8 cellular contexts compared by ENCODE assay signal in the genomic region with DNA sequence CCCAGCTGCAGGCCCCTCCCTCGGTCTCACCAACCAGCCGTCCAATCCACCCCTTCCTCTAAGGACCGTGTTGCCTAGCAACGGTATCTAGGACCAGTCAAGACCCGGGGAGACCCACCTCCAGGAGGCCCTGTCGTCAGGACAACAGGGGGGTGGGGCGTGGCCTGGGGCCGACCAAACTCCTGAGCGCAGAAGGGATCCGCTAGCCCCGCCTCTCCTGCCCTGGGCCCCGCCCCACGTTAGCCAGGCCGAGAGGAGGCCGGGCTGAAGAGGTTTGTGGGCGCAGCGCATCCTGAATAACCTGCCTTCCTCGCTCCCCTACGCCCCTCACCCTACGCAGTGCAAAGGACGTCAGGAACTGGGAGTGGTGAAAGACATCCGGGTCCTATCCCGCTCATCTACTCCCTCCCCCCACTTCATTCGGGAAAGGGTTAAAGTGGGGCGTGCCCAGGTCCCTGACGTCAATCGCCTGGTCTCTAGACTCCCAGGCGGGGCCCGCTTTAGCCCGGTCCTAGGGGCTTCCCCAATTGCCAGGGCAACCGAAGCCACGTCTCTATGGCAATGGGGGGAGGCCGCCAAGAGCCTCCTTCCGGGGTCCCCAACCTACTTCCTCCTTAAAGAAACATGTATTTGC. TPM values are rescaled to one million over a fixed set of nuclear protein-coding genes. Genes with fewer than 3 reads are reported as not detected.
DNase-seq lines count a peak whose midpoint lies in the region; ATAC-seq and TF ChIP-seq lines count a peak whose summit lies in the region.

No MANE protein-coding gene starts in this region.

- DNase-seq in NCI-H2081 (lab: John Stamatoyannopoulos, UW) = peak; percentile 71 to 81
- DNase-seq in NCI-H2081 treated with DMSO at 0.1 percent for 48 hours (lab: John Stamatoyannopoulos, UW) = no peak
- DNase-seq in NCI-H748 (lab: John Stamatoyannopoulos, UW; ENCODE audit: unreplicated experiment) = peak; percentile 100
- peak; percentile 92 for DNase-seq in activated T-helper 1 cell treated with anti-CD3 and anti-CD28 coated beads, Interleukin-12 subunit alpha, Interleukin-12 subunit beta, Interleukin-2, Interleukin-4 antibody, amounts not matched to agents 30 ng/mL and 10 ng/mL and 1 ng/mL, durations not matched to agents 14 hours and 24 hours and 36 hours (ENCODE audit: low spot score)
- DNase-seq in fibroblast of peridontal ligament (ENCODE audit: extremely low read depth) = peak; percentile 78
- peak; percentile 93 for DNase-seq in natural killer cell

- peaks cover 5% of the 10 kb centered on the region for H3K36me3 Mint-ChIP-seq in activated T-helper 1 cell treated with anti-CD3 and anti-CD28 coated beads, Interleukin-12 subunit alpha, Interleukin-12 subunit beta, Interleukin-2, Interleukin-4 antibody, amounts not matched to agents 30 ng/mL and 10 ng/mL and 1 ng/mL, durations not matched to agents 14 hours and 24 hours and 36 hours (ENCODE audit: low read depth)
- H3K36me3 Mint-ChIP-seq in natural killer cell = no peaks in the 10 kb centered on the region
- no peaks in the 10 kb centered on the region for H3K36me3 Mint-ChIP-seq in stimulated activated memory B cell treated with anti-CD40 and anti-IgM and Interleukin-4, amounts not matched to agents 10 μg/mL and 1 μg/mL and 100 μg/mL, for 72 hours

- H3K4me1 Mint-ChIP-seq in activated T-helper 1 cell treated with anti-CD3 and anti-CD28 coated beads, Interleukin-12 subunit alpha, Interleukin-12 subunit beta, Interleukin-2, Interleukin-4 antibody, amounts not matched to agents 30 ng/mL and 10 ng/mL and 1 ng/mL, durations not matched to agents 14 hours and 24 hours and 36 hours (ENCODE audit: low read depth) = peaks cover 24% of the 10 kb centered on the region
- H3K4me1 Mint-ChIP-seq in natural killer cell = peaks cover 27 to 34% of the 10 kb centered on the region in 2 donors
- H3K4me1 Mint-ChIP-seq in stimulated activated memory B cell treated with anti-CD40 and anti-IgM and Interleukin-4, amounts not matched to agents 10 μg/mL and 1 μg/mL and 100 μg/mL, for 72 hours = peaks cover 39% of the 10 kb centered on the region

- peak; percentile 80 for ATAC-seq in HG03045 (IDR thresholded peaks at IDR 0.05; ENCODE audit: unreplicated experiment)
- peak; percentile 79 to 91 (median 80) for ATAC-seq in natural killer cell
- ATAC-seq in stimulated activated memory B cell treated with anti-CD40 and anti-IgM and Interleukin-4, amounts not matched to agents 10 μg/mL and 1 μg/mL and 100 μg/mL, for 72 hours = peak; percentile 95

- no peaks in the 10 kb centered on the region for H3K9me3 Mint-ChIP-seq in activated T-helper 1 cell treated with anti-CD3 and anti-CD28 coated beads, Interleukin-12 subunit alpha, Interleukin-12 subunit beta, Interleukin-2, Interleukin-4 antibody, amounts not matched to agents 30 ng/mL and 10 ng/mL and 1 ng/mL, durations not matched to agents 14 hours and 24 hours and 36 hours
- H3K9me3 Mint-ChIP-seq in natural killer cell = no peaks in the 10 kb centered on the region
- no peaks in the 10 kb centered on the region for H3K9me3 Mint-ChIP-seq in stimulated activated memory B cell treated with anti-CD40 and anti-IgM and Interleukin-4, amounts not matched to agents 10 μg/mL and 1 μg/mL and 100 μg/mL, for 72 hours

- peaks cover 2% of the 10 kb centered on the region for H3K27me3 Mint-ChIP-seq in activated T-helper 1 cell treated with anti-CD3 and anti-CD28 coated beads, Interleukin-12 subunit alpha, Interleukin-12 subunit beta, Interleukin-2, Interleukin-4 antibody, amounts not matched to agents 30 ng/mL and 10 ng/mL and 1 ng/mL, durations not matched to agents 14 hours and 24 hours and 36 hours (ENCODE audit: insufficient read depth)
- no peaks in the 10 kb centered on the region for H3K27me3 Mint-ChIP-seq in natural killer cell (ENCODE audit: low read depth in 2 of 2)
- H3K27me3 Mint-ChIP-seq in stimulated activated memory B cell treated with anti-CD40 and anti-IgM and Interleukin-4, amounts not matched to agents 10 μg/mL and 1 μg/mL and 100 μg/mL, for 72 hours = no peaks in the 10 kb centered on the region

- H3K27ac Mint-ChIP-seq in activated T-helper 1 cell treated with anti-CD3 and anti-CD28 coated beads, Interleukin-12 subunit alpha, Interleukin-12 subunit beta, Interleukin-2, Interleukin-4 antibody, amounts not matched to agents 30 ng/mL and 10 ng/mL and 1 ng/mL, durations not matched to agents 14 hours and 24 hours and 36 hours = peak overlapping the region; percentile 86
- H3K27ac Mint-ChIP-seq in natural killer cell = peak overlapping the region; percentile 93 to 95
- peak overlapping the region; percentile 79 for H3K27ac Mint-ChIP-seq in stimulated activated memory B cell treated with anti-CD40 and anti-IgM and Interleukin-4, amounts not matched to agents 10 μg/mL and 1 μg/mL and 100 μg/mL, for 72 hours

- intact Hi-C loops in activated T-helper 1 cell treated with anti-CD3 and anti-CD28 coated beads, Interleukin-12 subunit alpha, Interleukin-12 subunit beta, Interleukin-2, Interleukin-4 antibody, amounts not matched to agents 30 ng/mL and 10 ng/mL and 1 ng/mL, durations not matched to agents 14 hours and 24 hours and 36 hours (cut with micrococcal nuclease) = loop anchor here (1.0 to 2.0 kb wide), 4 partner anchors 9 to 34 kb away; partner anchors contain the start of genes ACADVL, DLG4, DVL2 and PHF23
- intact Hi-C loops in natural killer cell (cut with micrococcal nuclease) = loop anchor here (1.0 to 2.0 kb wide), 3 partner anchors 9 to 102 kb away; partner anchors contain the start of genes EIF5A and ELP5

- no peak for TF ChIP-seq CTCF in natural killer cell (IDR thresholded peaks at IDR 0.05)

- peak overlapping the region; percentile 85 for H3K4me3 Mint-ChIP-seq in activated T-helper 1 cell treated with anti-CD3 and anti-CD28 coated beads, Interleukin-12 subunit alpha, Interleukin-12 subunit beta, Interleukin-2, Interleukin-4 antibody, amounts not matched to agents 30 ng/mL and 10 ng/mL and 1 ng/mL, durations not matched to agents 14 hours and 24 hours and 36 hours
- peak overlapping the region; percentile 93 for H3K4me3 Mint-ChIP-seq in natural killer cell
- peak overlapping the region; percentile 78 for H3K4me3 Mint-ChIP-seq in stimulated activated memory B cell treated with anti-CD40 and anti-IgM and Interleukin-4, amounts not matched to agents 10 μg/mL and 1 μg/mL and 100 μg/mL, for 72 hours

RNA-seq across cellular contexts. Expression of gene DLG4, which starts 14.7 kb away (rescaled TPM):
- 15.3 and 15.5 TPM in 2 replicates for total RNA-seq in activated T-helper 1 cell treated with anti-CD3 and anti-CD28 coated beads, Interleukin-12 subunit alpha, Interleukin-12 subunit beta, Interleukin-2, Interleukin-4 antibody, amounts not matched to agents 30 ng/mL and 10 ng/mL and 1 ng/mL, durations not matched to agents 14 hours and 24 hours and 36 hours
- 10 to 100 TPM in 1 of 3 donors, 1 to 10 TPM in 2; 6.7 to 11.2 (median 8.6) TPM for total RNA-seq in natural killer cell

RNA-seq across cellular contexts. Expression of gene ACADVL, which starts 14.8 kb away (rescaled TPM):
- total RNA-seq in activated T-helper 1 cell treated with anti-CD3 and anti-CD28 coated beads, Interleukin-12 subunit alpha, Interleukin-12 subunit beta, Interleukin-2, Interleukin-4 antibody, amounts not matched to agents 30 ng/mL and 10 ng/mL and 1 ng/mL, durations not matched to agents 14 hours and 24 hours and 36 hours = 287 and 294 TPM in 2 replicates
- 100 to 1,000 TPM; 439 to 637 (median 607) TPM for total RNA-seq in natural killer cell

RNA-seq across cellular contexts. Expression of gene ASGR1, which starts 25.8 kb away (rescaled TPM):
- 1.1 and 1.6 TPM in 2 replicates for total RNA-seq in activated T-helper 1 cell treated with anti-CD3 and anti-CD28 coated beads, Interleukin-12 subunit alpha, Interleukin-12 subunit beta, Interleukin-2, Interleukin-4 antibody, amounts not matched to agents 30 ng/mL and 10 ng/mL and 1 ng/mL, durations not matched to agents 14 hours and 24 hours and 36 hours
- total RNA-seq in natural killer cell = 1 to 10 TPM in 1 of 3 donors, under 1 TPM in 1, not detected in 1; 0.35 to 1.4 TPM

RNA-seq across cellular contexts. Expression of gene DVL2, which starts 29.4 kb away (rescaled TPM):
- 70.0 and 73.5 TPM in 2 replicates for total RNA-seq in activated T-helper 1 cell treated with anti-CD3 and anti-CD28 coated beads, Interleukin-12 subunit alpha, Interleukin-12 subunit beta, Interleukin-2, Interleukin-4 antibody, amounts not matched to agents 30 ng/mL and 10 ng/mL and 1 ng/mL, durations not matched to agents 14 hours and 24 hours and 36 hours
- 10 to 100 TPM; 46.5 to 66.6 (median 61.5) TPM for total RNA-seq in natural killer cell

RNA-seq across cellular contexts. Expression of gene PHF23, which starts 34.3 kb away (rescaled TPM):
- total RNA-seq in activated T-helper 1 cell treated with anti-CD3 and anti-CD28 coated beads, Interleukin-12 subunit alpha, Interleukin-12 subunit beta, Interleukin-2, Interleukin-4 antibody, amounts not matched to agents 30 ng/mL and 10 ng/mL and 1 ng/mL, durations not matched to agents 14 hours and 24 hours and 36 hours = 52.5 and 55.4 TPM in 2 replicates
- 10 to 100 TPM; 19.3 to 32.3 (median 20.8) TPM for total RNA-seq in natural killer cell
